24 cellular contexts compared by ENCODE assay signal in genomic region chr1:201213106-201213770, GRCh38. TPM values are rescaled to one million over a fixed set of nuclear protein-coding genes. Genes with fewer than 3 reads are reported as not detected.
"Had no signal": no experiment of that assay in that cellular context is flagged by ENCODE, and none has a peak within 500 bp of the region (broad histone marks: within the 10 kb centered on the region; RNA-seq: fewer than 3 reads in every experiment).

No MANE protein-coding gene starts in this region.

- H3K4me3 Mint-ChIP-seq: activated B cell treated with CpG ODN at 0.5 μM for 24 hours; activated CD4-positive, alpha-beta memory T cell treated with anti-CD3 and anti-CD28 coated beads, Interleukin-2, amount 10 ng/mL, durations not matched to agents 7 days and 5 days; activated CD4-positive, alpha-beta T cell treated with anti-CD3 and anti-CD28 coated beads for 36 hours; activated naive CD8-positive, alpha-beta T cell treated with anti-CD3 and anti-CD28 coated beads, Interleukin-2, amount 10 ng/mL, durations not matched to agents 7 days and 5 days; activated T-helper 1 cell treated with anti-CD3 and anti-CD28 coated beads, Interleukin-12 subunit alpha, Interleukin-12 subunit beta, Interleukin-2, Interleukin-4 antibody, amounts not matched to agents 30 ng/mL and 10 ng/mL and 1 ng/mL, durations not matched to agents 14 hours and 24 hours and 36 hours; T-helper 1 cell treated with Interleukin-12 subunit alpha and Interleukin-12 subunit beta and Interleukin-4 antibody, amounts not matched to agents 30 μg/mL and 1 μg/mL, for 36 hours had no signal

- H3K9me3 ChIP-seq: adrenal gland had no signal

- ATAC-seq: activated CD4-positive, alpha-beta T cell treated with anti-CD3 and anti-CD28 coated beads for 36 hours; PC-3 had no signal

- H3K27ac ChIP-seq: adrenal gland had no signal

- DNase-seq: activated CD4-positive, alpha-beta memory T cell treated with anti-CD3 and anti-CD28 coated beads, Interleukin-2, amount 10 ng/mL, durations not matched to agents 7 days and 5 days; activated CD4-positive, alpha-beta T cell treated with anti-CD3 and anti-CD28 coated beads for 36 hours; activated CD4-positive, alpha-beta T cell treated with anti-CD3 and anti-CD28 coated beads, Interleukin-2, amount 50 U/mL, for 1 hour; activated gamma-delta T cell; activated naive CD4-positive, alpha-beta T cell treated with anti-CD3 and anti-CD28 coated beads, Interleukin-2, amount 50 U/mL, for 16 hours; activated naive CD8-positive, alpha-beta T cell treated with anti-CD3 and anti-CD28 coated beads, Interleukin-2, amount 10 ng/mL, durations not matched to agents 7 days and 5 days; activated T-cell treated with anti-CD3 and anti-CD28 coated beads, Interleukin-2, amount 50 U/mL, for 1 hour; anterior cingulate cortex; caudate nucleus; Kasumi-1; KBM-7; NCI-H1105 treated with DMSO at 0.1 percent for 48 hours; NCI-H1436 treated with DMSO at 0.1 percent for 48 hours; NCI-H187; NCI-H2081; NCI-H446; NCI-H524; PC-3; SHP77 treated with DMSO at 0.1 percent for 48 hours had no signal

- H3K9me3 Mint-ChIP-seq: activated B cell treated with CpG ODN at 0.5 μM for 24 hours; activated CD4-positive, alpha-beta memory T cell treated with anti-CD3 and anti-CD28 coated beads, Interleukin-2, amount 10 ng/mL, durations not matched to agents 7 days and 5 days; activated naive CD8-positive, alpha-beta T cell treated with anti-CD3 and anti-CD28 coated beads, Interleukin-2, amount 10 ng/mL, durations not matched to agents 7 days and 5 days; activated T-helper 1 cell treated with anti-CD3 and anti-CD28 coated beads, Interleukin-12 subunit alpha, Interleukin-12 subunit beta, Interleukin-2, Interleukin-4 antibody, amounts not matched to agents 30 ng/mL and 10 ng/mL and 1 ng/mL, durations not matched to agents 14 hours and 24 hours and 36 hours; T-helper 1 cell treated with Interleukin-12 subunit alpha and Interleukin-12 subunit beta and Interleukin-4 antibody, amounts not matched to agents 30 μg/mL and 1 μg/mL, for 36 hours had no signal

- H3K4me3 ChIP-seq: adrenal gland had no signal

- H3K4me1 Mint-ChIP-seq: activated B cell treated with CpG ODN at 0.5 μM for 24 hours; activated CD4-positive, alpha-beta memory T cell treated with anti-CD3 and anti-CD28 coated beads, Interleukin-2, amount 10 ng/mL, durations not matched to agents 7 days and 5 days; activated CD4-positive, alpha-beta T cell treated with anti-CD3 and anti-CD28 coated beads for 36 hours; activated naive CD8-positive, alpha-beta T cell treated with anti-CD3 and anti-CD28 coated beads, Interleukin-2, amount 10 ng/mL, durations not matched to agents 7 days and 5 days had no signal

- H3K27me3 ChIP-seq: adrenal gland had no signal

- H3K27ac Mint-ChIP-seq: activated B cell treated with CpG ODN at 0.5 μM for 24 hours; activated CD4-positive, alpha-beta memory T cell treated with anti-CD3 and anti-CD28 coated beads, Interleukin-2, amount 10 ng/mL, durations not matched to agents 7 days and 5 days; activated CD4-positive, alpha-beta T cell treated with anti-CD3 and anti-CD28 coated beads for 36 hours; activated naive CD8-positive, alpha-beta T cell treated with anti-CD3 and anti-CD28 coated beads, Interleukin-2, amount 10 ng/mL, durations not matched to agents 7 days and 5 days; activated T-helper 1 cell treated with anti-CD3 and anti-CD28 coated beads, Interleukin-12 subunit alpha, Interleukin-12 subunit beta, Interleukin-2, Interleukin-4 antibody, amounts not matched to agents 30 ng/mL and 10 ng/mL and 1 ng/mL, durations not matched to agents 14 hours and 24 hours and 36 hours; T-helper 1 cell treated with Interleukin-12 subunit alpha and Interleukin-12 subunit beta and Interleukin-4 antibody, amounts not matched to agents 30 μg/mL and 1 μg/mL, for 36 hours had no signal

- H3K36me3 ChIP-seq: adrenal gland had no signal

- H3K36me3 Mint-ChIP-seq: activated naive CD8-positive, alpha-beta T cell treated with anti-CD3 and anti-CD28 coated beads, Interleukin-2, amount 10 ng/mL, durations not matched to agents 7 days and 5 days had no signal

RNA-seq across cellular contexts. Expression of gene IGFN1, which starts 22.6 kb away (rescaled TPM):
- total RNA-seq: activated B cell treated with CpG ODN at 0.5 μM for 24 hours; activated CD4-positive, alpha-beta memory T cell treated with anti-CD3 and anti-CD28 coated beads, Interleukin-2, amount 10 ng/mL, durations not matched to agents 7 days and 5 days; activated CD4-positive, alpha-beta T cell treated with anti-CD3 and anti-CD28 coated beads for 36 hours; activated CD8-positive, alpha-beta memory T cell treated with anti-CD3 and anti-CD28 coated beads for 36 hours; activated naive CD8-positive, alpha-beta T cell treated with anti-CD3 and anti-CD28 coated beads, Interleukin-2, amount 10 ng/mL, durations not matched to agents 7 days and 5 days; activated T-helper 1 cell treated with anti-CD3 and anti-CD28 coated beads, Interleukin-12 subunit alpha, Interleukin-12 subunit beta, Interleukin-2, Interleukin-4 antibody, amounts not matched to agents 30 ng/mL and 10 ng/mL and 1 ng/mL, durations not matched to agents 14 hours and 24 hours and 36 hours had no signal
